In genomic region chr3:58578873-58579272, GRCh38 we compare ENCODE assay signal across 25 cellular contexts. TPM values are rescaled to one million over a fixed set of nuclear protein-coding genes. Genes with fewer than 3 reads are reported as not detected.
DNase-seq lines count a peak whose midpoint lies in the region; ATAC-seq, FAIRE-seq and TF ChIP-seq lines count a peak whose summit lies in the region.
"Had no signal": no experiment of that assay in that cellular context is flagged by ENCODE, and none has a peak within 500 bp of the region (broad histone marks: within the 10 kb centered on the region; RNA-seq: fewer than 3 reads in every experiment).

No MANE protein-coding gene starts in this region.

- no peaks in the 10 kb centered on the region for H3K79me1 ChIP-seq in neuronal stem cell (ENCODE audit: low read depth, low read length)

- TF ChIP-seq CTCF in HepG2 (CRISPR knock-in tag; IDR thresholded peaks at IDR 0.05) (no peak), right lobe of liver (IDR thresholded peaks at IDR 0.05) (no peak), esophagus muscularis mucosa (IDR thresholded peaks at IDR 0.05) (no peak)

- TF ChIP-seq EP300 in HepG2 (IDR thresholded peaks at IDR 0.05; ENCODE audit: low read depth in 2 of 2, low read length in 2 of 2) (no peak), HepG2 (CRISPR knock-in tag; IDR thresholded peaks at IDR 0.05; ENCODE audit: borderline replicate concordance) (no peak), esophagus muscularis mucosa (IDR thresholded peaks at IDR 0.05) (no peak)

- no peak overlapping the region for H3K4ac ChIP-seq in neuronal stem cell (ENCODE audit: low read length)

- 45% methylated on average over 5 of the region's 5 CpGs for WGBS in HepG2 (ENCODE audit: low lambda C conversion rate)
- WGBS in right lobe of liver (ENCODE audit: insufficient coverage, low coverage, low lambda C conversion rate, missing lambda C conversion rate) = 96% methylated on average over 4 of the region's 5 CpGs
- no CpG with 5 or more reads among the region's 5 CpGs for WGBS in neuronal stem cell (ENCODE audit: extremely low coverage in 2 of 2, insufficient read length in 2 of 2, insufficient replicate concordance in 1 of 2), 2 donors
- 95% methylated on average over 5 of the region's 5 CpGs for WGBS in esophagus muscularis mucosa

- no peak overlapping the region for H2AK5ac ChIP-seq in neuronal stem cell (ENCODE audit: low read depth, low read length)

- no peak for TF ChIP-seq RAD21 in HepG2 (CRISPR knock-in tag; IDR thresholded peaks at IDR 0.05)

- intact Hi-C loops in HepG2 (cut with micrococcal nuclease; ENCODE audit: unreplicated experiment) (no loop called here), right lobe of liver (cut with DNase I) (no loop called here), esophagus muscularis mucosa (cut with DNase I) (no loop called here)

- no peaks in the 10 kb centered on the region for H3K79me2 ChIP-seq in HepG2 (ENCODE audit: insufficient read depth, low read length)

- DNase-seq in HepG2 (ENCODE audit: low spot score) (no peak), right lobe of liver (no peak), neuronal stem cell (ENCODE audit: low spot score) (no peak), esophagus muscularis mucosa (ENCODE audit: extremely low spot score) (no peak)
- DNase-seq in effector memory CD8-positive, alpha-beta T cell = no peak
- DNase-seq: DMS153; DND-41; H9; NCI-H1048; NCI-H1417; NCI-H1694; NCI-H2029 treated with DMSO at 0.1 percent for 48 hours; NCI-H446 treated with DMSO at 0.1 percent for 48 hours; NCI-H526; NCI-H82; NK-92 treated with Interleukin-12 subunit alpha and Interleukin-12 subunit beta, amount 100 ng/mL, for 24 hours; PC-9; Right ventricle myocardium superior had no signal

- BruUV-seq in HepG2 (replicated peaks; lab: Mats Ljungman, UMichigan) = no TSS peak

- H2AFZ ChIP-seq in HepG2 (ENCODE audit: low read length) (no peak overlapping the region), neuronal stem cell (ENCODE audit: low read length) (no peak overlapping the region)
- H2AFZ ChIP-seq: PC-9 had no signal

- peaks cover under 1 to 58% of the 10 kb centered on the region in 2 donors for H3K27me3 Mint-ChIP-seq in effector memory CD8-positive, alpha-beta T cell

- no peak overlapping the region for H3K4me3 Mint-ChIP-seq in effector memory CD8-positive, alpha-beta T cell
- H3K4me3 Mint-ChIP-seq: H9 had no signal

- no peaks in the 10 kb centered on the region for H3K4me1 Mint-ChIP-seq in effector memory CD8-positive, alpha-beta T cell (ENCODE audit: low read depth in 2 of 2)

- no peak overlapping the region for H4K91ac ChIP-seq in neuronal stem cell (ENCODE audit: low read depth, low read length, poor library complexity)

- CTCF ChIA-PET in HepG2 (lab: Yijun Ruan, JAX; ENCODE audit: low intra/inter-chr PET ratio, low total read pairs) = no interaction called here

- POLR2A ChIA-PET in HepG2 (lab: Yijun Ruan, JAX) = no interaction called here

- H3K36me3 ChIP-seq in HepG2 (replicated peaks in 1 of 2; ENCODE audit: control insufficient read depth in 1 of 2, insufficient read depth in 2 of 2, low read length in 2 of 2) (no peaks in the 10 kb centered on the region), right lobe of liver (no peaks in the 10 kb centered on the region), neuronal stem cell (replicated peaks in 1 of 2; ENCODE audit: control insufficient read depth in 2 of 2, insufficient read depth in 2 of 2, low read length in 2 of 2) (no peaks in the 10 kb centered on the region), esophagus muscularis mucosa (no peaks in the 10 kb centered on the region)

- H3K4me1 ChIP-seq in HepG2 (ENCODE audit: insufficient read depth, low read length) (peaks cover 13% of the 10 kb centered on the region), right lobe of liver (no peaks in the 10 kb centered on the region), neuronal stem cell (ENCODE audit: control insufficient read depth in 2 of 2, insufficient read depth in 1 of 2, low read depth in 1 of 2, low read length in 2 of 2) (peaks cover 24 to 37% of the 10 kb centered on the region in 2 donors), esophagus muscularis mucosa (peaks cover 17 to 44% (median 43%) of the 10 kb centered on the region in 4 donors)

- no peak overlapping the region for H3K4me3 ChIP-seq in HepG2 (replicated peaks in 1 of 3; ENCODE audit: insufficient read depth in 1 of 3, low read depth in 2 of 3, low read length in 3 of 3)
- H3K4me3 ChIP-seq in right lobe of liver = no peak overlapping the region
- no peak overlapping the region for H3K4me3 ChIP-seq in neuronal stem cell (ENCODE audit: low read length in 2 of 2)
- no peak overlapping the region for H3K4me3 ChIP-seq in esophagus muscularis mucosa
- H3K4me3 ChIP-seq: PC-9 had no signal

- peaks cover 8% of the 10 kb centered on the region for H3K36me3 Mint-ChIP-seq in effector memory CD8-positive, alpha-beta T cell (ENCODE audit: insufficient read depth)

- H3K4me2 ChIP-seq in HepG2 (ENCODE audit: low read depth, low read length) = no peak overlapping the region
- H3K4me2 ChIP-seq in neuronal stem cell (ENCODE audit: insufficient read depth, low read length, poor library complexity, severe bottlenecking) = no peak overlapping the region
- H3K4me2 ChIP-seq: PC-9 had no signal

- H3K27ac ChIP-seq in HepG2 (ENCODE audit: extremely low read length, insufficient read depth, low read length) (no peak overlapping the region), right lobe of liver (no peak overlapping the region), cingulate gyrus (ENCODE audit: low read depth, low read length) (peak overlapping the region; percentile 98), neuronal stem cell (replicated peaks; ENCODE audit: low read length) (no peak overlapping the region), esophagus muscularis mucosa (replicated peaks in 1 of 4) (no peak overlapping the region)
- H3K27ac ChIP-seq: PC-9 had no signal

- peak overlapping the region; percentile 1 for H2BK120ac ChIP-seq in neuronal stem cell (ENCODE audit: low read depth, low read length)

- ATAC-seq in HepG2 = no peak
- no peak for ATAC-seq in right lobe of liver
- ATAC-seq in effector memory CD8-positive, alpha-beta T cell (replicated peaks) = no peak
- no peak for ATAC-seq in HG02852 (IDR thresholded peaks at IDR 0.05; ENCODE audit: unreplicated experiment)

- H3K9me3 Mint-ChIP-seq in effector memory CD8-positive, alpha-beta T cell = no peaks in the 10 kb centered on the region
- H3K9me3 Mint-ChIP-seq: H9 had no signal

- H2BK12ac ChIP-seq in neuronal stem cell (ENCODE audit: low read length) = peak overlapping the region; percentile 35

- in situ Hi-C loops in HepG2 (cut with HindIII; ENCODE audit: extremely low pct_ligation_motif_present, low pct_unique_long_range_greater_than_20kb) = no loop called here

- H3K14ac ChIP-seq in neuronal stem cell (ENCODE audit: low read length) = no peak overlapping the region

- H4K20me1 ChIP-seq in HepG2 (ENCODE audit: insufficient read depth, low read length) = no peaks in the 10 kb centered on the region

- 0 out of 5 replicates have a peak, but pooled peaks cover 0 to 1% of the 10 kb centered on the region in 2 experiments for H3K27me3 ChIP-seq in HepG2 (ENCODE audit: control insufficient read depth in 1 of 2, insufficient read depth in 2 of 2, low read length in 2 of 2)
- no peaks in the 10 kb centered on the region for H3K27me3 ChIP-seq in right lobe of liver
- H3K27me3 ChIP-seq in neuronal stem cell (ENCODE audit: control insufficient read depth in 3 of 3, insufficient read depth in 3 of 3, low read depth in 1 of 3, low read length in 3 of 3) = no peaks in the 10 kb centered on the region
- no peaks in the 10 kb centered on the region for H3K27me3 ChIP-seq in esophagus muscularis mucosa

- no peak overlapping the region for H3K27ac Mint-ChIP-seq in effector memory CD8-positive, alpha-beta T cell

- peak overlapping the region; percentile 7 for H2BK5ac ChIP-seq in neuronal stem cell (ENCODE audit: low read length)

- H3K23ac ChIP-seq in neuronal stem cell (ENCODE audit: low read depth, low read length, poor library complexity) = no peak overlapping the region

- TF ChIP-seq POLR2A in HepG2 (IDR thresholded peaks at IDR 0.05; ENCODE audit: insufficient read depth in 1 of 2, low read depth in 2 of 2, low read length in 2 of 2) (no peak), right lobe of liver (IDR thresholded peaks at IDR 0.05) (no peak), esophagus muscularis mucosa (IDR thresholded peaks at IDR 0.05; ENCODE audit: low read depth) (no peak)

- FAIRE-seq in HepG2 (lab: Jason Lieb, UNC) = no peak
- FAIRE-seq: GM12892, GM19239 had no signal

- no peaks in the 10 kb centered on the region for H3K9me3 ChIP-seq in HepG2 (ENCODE audit: low read length)
- no peaks in the 10 kb centered on the region for H3K9me3 ChIP-seq in right lobe of liver
- H3K9me3 ChIP-seq in neuronal stem cell (replicated peaks in 1 of 2; ENCODE audit: control insufficient read depth in 2 of 2, insufficient read depth in 1 of 2, low read depth in 1 of 2, low read length in 2 of 2) = no peaks in the 10 kb centered on the region
- H3K9me3 ChIP-seq in esophagus muscularis mucosa = no peaks in the 10 kb centered on the region

- H2BK15ac ChIP-seq in neuronal stem cell (ENCODE audit: low read length) = no peak overlapping the region

- H3K9ac ChIP-seq in HepG2 (ENCODE audit: insufficient read depth, low read depth, low read length) (no peak overlapping the region), neuronal stem cell (ENCODE audit: low read depth, low read length, poor library complexity) (no peak overlapping the region)

- H3K18ac ChIP-seq in neuronal stem cell (ENCODE audit: low read length) = peak overlapping the region; percentile 87

- no peak overlapping the region for H4K8ac ChIP-seq in neuronal stem cell (ENCODE audit: low read depth, low read length)

RNA-seq across cellular contexts. Expression of gene FAM107A, which starts 1.7 kb away (rescaled TPM):
- total RNA-seq in HepG2 (2016; rRNA removed; fragmentation: Illumina TruSeq; extraction: Trizol) (not detected in 2 replicates), right lobe of liver (1 to 10 TPM in 3 of 6 experiments, under 1 TPM in 3; 0.33 to 3.6 (median 1.6) TPM), esophagus muscularis mucosa (100 to 1,000 TPM in 2 of 4 donors, 10 to 100 TPM in 2; 35.7 to 107 (median 92.7) TPM)
- total RNA-seq in HepG2 (2016; cell fraction: cytosol; rRNA removed; fragmentation: Illumina TruSeq; extraction: Trizol; ENCODE audit: low read depth) = not detected in 2 replicates
- not detected in 2 replicates for total RNA-seq in HepG2 (2016; cell fraction: insoluble cytoplasmic fraction; rRNA removed; fragmentation: Illumina TruSeq; extraction: Trizol)
- not detected in 2 replicates for total RNA-seq in HepG2 (2016; cell fraction: membrane; rRNA removed; fragmentation: Illumina TruSeq; extraction: Trizol)
- not detected in 2 replicates for total RNA-seq in HepG2 (2016; cell fraction: nucleus; rRNA removed; fragmentation: Illumina TruSeq; extraction: Trizol)
- polyA plus RNA-seq in HepG2 (2011; rRNA removed) = not detected in 2 replicates
- polyA plus RNA-seq in HepG2 (2011; cell fraction: cytosol; rRNA removed) = not detected in 2 replicates
- not detected in 2 replicates for polyA plus RNA-seq in HepG2 (2011; cell fraction: nucleus; rRNA removed)
- 0.13 and 0.62 TPM in 2 replicates for polyA plus RNA-seq in HepG2 (2012)
- not detected in 2 replicates for polyA plus RNA-seq in HepG2 (2016; cell fraction: cytosol; fragmentation: Illumina TruSeq; extraction: Trizol; ENCODE audit: low read depth)
- not detected in 2 replicates for polyA plus RNA-seq in HepG2 (2016; cell fraction: insoluble cytoplasmic fraction; fragmentation: Illumina TruSeq; extraction: Trizol; ENCODE audit: low read depth)
- polyA plus RNA-seq in HepG2 (2016; cell fraction: membrane; fragmentation: Illumina TruSeq; extraction: Trizol; ENCODE audit: low read depth) = not detected in 2 replicates
- not detected in 2 replicates for polyA plus RNA-seq in HepG2 (2016; cell fraction: nucleus; fragmentation: Illumina TruSeq; extraction: Trizol; ENCODE audit: insufficient read depth, low read depth)
- polyA minus RNA-seq in HepG2 (2011; rRNA and poly(A)+ RNA removed; ENCODE audit: low replicate concordance) = not detected in 2 replicates
- not detected in 2 replicates for polyA minus RNA-seq in HepG2 (2011; cell fraction: cytosol; rRNA and poly(A)+ RNA removed)
- polyA minus RNA-seq in HepG2 (2011; cell fraction: nucleus; rRNA and poly(A)+ RNA removed) = not detected in 2 replicates
- 2.1 TPM for polyA plus RNA-seq in neuronal stem cell (2013, experiment 1 of 2)
- 2.0 TPM for polyA plus RNA-seq in neuronal stem cell (2013, experiment 2 of 2)
- total RNA-seq: A172, PC-9, RPMI7951, SK-MEL-5 had no signal

RNA-seq across cellular contexts. Expression of gene ACOX2, which starts 41.9 kb away (rescaled TPM):
- 41.1 and 42.6 TPM in 2 replicates for total RNA-seq in HepG2 (2016; rRNA removed; fragmentation: Illumina TruSeq; extraction: Trizol)
- total RNA-seq in HepG2 (2016; cell fraction: cytosol; rRNA removed; fragmentation: Illumina TruSeq; extraction: Trizol; ENCODE audit: low read depth) = 13.1 and 13.7 TPM in 2 replicates
- total RNA-seq in HepG2 (2016; cell fraction: insoluble cytoplasmic fraction; rRNA removed; fragmentation: Illumina TruSeq; extraction: Trizol) = 39.0 and 39.8 TPM in 2 replicates
- 18.6 and 20.4 TPM in 2 replicates for total RNA-seq in HepG2 (2016; cell fraction: membrane; rRNA removed; fragmentation: Illumina TruSeq; extraction: Trizol)
- 48.2 and 48.3 TPM in 2 replicates for total RNA-seq in HepG2 (2016; cell fraction: nucleus; rRNA removed; fragmentation: Illumina TruSeq; extraction: Trizol)
- 98.5 and 105 TPM in 2 replicates for polyA plus RNA-seq in HepG2 (2011; rRNA removed)
- polyA plus RNA-seq in HepG2 (2011; cell fraction: cytosol; rRNA removed) = 49.0 and 60.3 TPM in 2 replicates
- polyA plus RNA-seq in HepG2 (2011; cell fraction: nucleus; rRNA removed) = 306 and 373 TPM in 2 replicates
- polyA plus RNA-seq in HepG2 (2012) = 29.8 and 60.1 TPM in 2 replicates
- 12.5 and 13.1 TPM in 2 replicates for polyA plus RNA-seq in HepG2 (2016; cell fraction: cytosol; fragmentation: Illumina TruSeq; extraction: Trizol; ENCODE audit: low read depth)
- 50.0 and 58.0 TPM in 2 replicates for polyA plus RNA-seq in HepG2 (2016; cell fraction: insoluble cytoplasmic fraction; fragmentation: Illumina TruSeq; extraction: Trizol; ENCODE audit: low read depth)
- 16.6 and 17.1 TPM in 2 replicates for polyA plus RNA-seq in HepG2 (2016; cell fraction: membrane; fragmentation: Illumina TruSeq; extraction: Trizol; ENCODE audit: low read depth)
- 86.5 and 86.8 TPM in 2 replicates for polyA plus RNA-seq in HepG2 (2016; cell fraction: nucleus; fragmentation: Illumina TruSeq; extraction: Trizol; ENCODE audit: insufficient read depth, low read depth)
- polyA minus RNA-seq in HepG2 (2011; rRNA and poly(A)+ RNA removed; ENCODE audit: low replicate concordance) = 95.4 TPM in 1 of 2 replicates, not detected in the other
- 23.3 and 26.9 TPM in 2 replicates for polyA minus RNA-seq in HepG2 (2011; cell fraction: cytosol; rRNA and poly(A)+ RNA removed)
- 86.3 and 110 TPM in 2 replicates for polyA minus RNA-seq in HepG2 (2011; cell fraction: nucleus; rRNA and poly(A)+ RNA removed)
- total RNA-seq in right lobe of liver = 100 to 1,000 TPM in 3 of 6 experiments, 10 to 100 TPM in 3; 67.8 to 269 (median 149) TPM
- polyA plus RNA-seq in neuronal stem cell (2013, experiment 1 of 2) = 6.1 TPM
- polyA plus RNA-seq in neuronal stem cell (2013, experiment 2 of 2) = 5.8 TPM
- 10 to 100 TPM; 18.3 to 28.9 (median 20.2) TPM for total RNA-seq in esophagus muscularis mucosa

Comparison
In these comparisons a context has a peak if more than half of its experiments do, and no peak if none do; other contexts are left out.
1. RNA of gene FAM107A, which starts 1.7 kb away (total RNA-seq): 35.7 to 107 TPM in esophagus muscularis mucosa; 0.33 to 3.6 TPM in right lobe of liver and not detected in HepG2; every median in the first group is over 4 times any median in the second.